Comparison of ENCODE assay signal across 1 cellular context in the genomic region with DNA sequence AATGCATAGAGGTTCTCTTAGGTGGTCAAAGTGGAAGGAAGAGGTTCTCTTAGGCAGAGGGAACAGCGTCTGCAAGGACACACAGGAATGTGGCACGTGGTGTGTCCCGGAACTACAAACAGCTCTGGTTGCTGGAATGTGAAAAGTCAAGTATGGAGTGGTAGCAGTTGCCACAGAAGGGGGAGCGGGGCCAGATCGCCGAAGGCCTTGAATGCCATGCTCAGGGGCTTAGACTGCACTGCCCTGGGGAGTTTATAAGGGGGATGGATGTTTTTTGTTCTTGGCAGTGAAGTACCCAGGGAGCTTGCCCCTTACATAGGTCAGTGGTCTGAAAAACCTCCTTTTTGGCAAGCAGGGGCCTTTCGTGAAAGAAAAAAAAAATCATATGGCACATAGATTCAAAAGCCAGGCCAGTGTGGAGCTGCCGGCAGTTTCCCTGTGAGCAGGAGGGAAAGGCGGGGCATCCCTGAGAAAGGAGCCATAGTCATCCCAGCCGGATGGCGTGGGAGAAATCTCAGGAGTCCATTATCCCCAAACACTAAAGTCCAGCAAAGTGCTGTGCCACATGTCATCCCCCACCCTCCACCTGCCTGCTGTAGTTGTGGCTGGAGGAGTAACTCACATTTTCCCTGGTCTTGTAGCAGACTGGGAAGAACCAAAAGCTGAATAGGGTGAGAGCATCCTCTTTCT.
TF ChIP-seq lines count a peak whose summit lies in the region.

No MANE protein-coding gene starts in this region.

TF ChIP-seq in SK-N-SH, 30 proteins besides CTCF, POLR2A, EP300 and RAD21 (continued from another document):
- TF ChIP-seq, protein P1, sequence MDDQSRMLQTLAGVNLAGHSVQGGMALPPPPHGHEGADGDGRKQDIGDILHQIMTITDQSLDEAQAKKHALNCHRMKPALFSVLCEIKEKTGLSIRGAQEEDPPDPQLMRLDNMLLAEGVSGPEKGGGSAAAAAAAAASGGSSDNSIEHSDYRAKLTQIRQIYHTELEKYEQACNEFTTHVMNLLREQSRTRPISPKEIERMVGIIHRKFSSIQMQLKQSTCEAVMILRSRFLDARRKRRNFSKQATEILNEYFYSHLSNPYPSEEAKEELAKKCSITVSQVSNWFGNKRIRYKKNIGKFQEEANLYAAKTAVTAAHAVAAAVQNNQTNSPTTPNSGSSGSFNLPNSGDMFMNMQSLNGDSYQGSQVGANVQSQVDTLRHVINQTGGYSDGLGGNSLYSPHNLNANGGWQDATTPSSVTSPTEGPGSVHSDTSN (IDR thresholded peaks at IDR 0.05): no peak
- no peak for TF ChIP-seq CHD2 (IDR thresholded peaks at IDR 0.05; ENCODE audit: low read length, partially characterized antibody)
- TF ChIP-seq RXRA (IDR thresholded peaks at IDR 0.05; ENCODE audit: borderline replicate concordance, low read depth): no peak
- no peak for TF ChIP-seq FOXJ3 (CRISPR knock-in tag; IDR thresholded peaks at IDR 0.05)
TF ChIP-seq in SK-N-SH: peak in this region for 0.
